In the genomic region with DNA sequence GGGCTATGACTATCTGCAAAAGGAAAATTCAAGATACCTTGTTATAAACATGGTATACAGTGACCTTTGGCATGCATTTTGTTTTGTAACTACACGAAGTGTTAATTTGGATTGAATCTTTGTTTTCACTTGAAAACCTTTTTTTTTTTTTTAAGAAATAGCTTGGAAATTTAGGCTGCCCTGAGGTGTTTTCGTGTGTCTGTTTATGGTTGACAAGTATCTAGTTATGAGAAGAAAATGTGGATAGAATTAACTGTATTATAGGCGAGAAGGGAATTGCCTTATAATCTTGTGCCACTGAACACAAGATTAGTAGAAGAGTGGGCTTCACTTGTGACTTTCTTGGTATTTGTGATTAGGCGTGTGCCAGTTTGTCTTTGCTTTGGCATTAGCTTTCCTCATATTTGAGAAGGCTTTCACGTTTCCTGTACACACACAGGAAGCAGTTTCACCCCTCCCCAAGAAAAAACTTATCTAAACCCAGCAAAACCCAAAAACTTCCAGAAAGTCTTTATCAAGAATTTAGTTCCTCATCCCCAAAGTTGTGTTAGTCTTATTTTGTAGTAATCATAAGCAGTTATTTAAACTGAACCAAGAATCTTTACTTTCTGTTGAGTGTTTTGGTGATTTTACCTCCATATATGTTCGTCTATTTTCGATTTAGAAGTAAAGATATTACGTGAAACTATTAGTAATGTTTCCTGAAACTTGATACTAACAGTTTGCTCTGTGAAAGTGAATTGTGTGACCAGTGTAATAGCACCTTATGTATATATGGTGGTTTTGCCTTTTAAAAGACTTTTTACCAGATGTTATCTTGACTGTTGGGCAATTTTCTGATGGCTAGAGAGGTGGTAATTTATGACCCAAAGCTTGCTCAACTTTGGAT, we compare ENCODE assay signal across 8 cellular contexts. TPM values are rescaled to one million over a fixed set of nuclear protein-coding genes. Genes with fewer than 3 reads are reported as not detected.
DNase-seq lines count a peak whose midpoint lies in the region; ATAC-seq and TF ChIP-seq lines count a peak whose summit lies in the region.

No MANE protein-coding gene starts in this region.

- H3K27me3 Mint-ChIP-seq in activated CD8-positive, alpha-beta memory T cell treated with anti-CD3 and anti-CD28 coated beads, Interleukin-2, amount 10 ng/mL, durations not matched to agents 7 days and 5 days = no peaks in the 10 kb centered on the region
- H3K27me3 Mint-ChIP-seq in brain = peaks cover 14% of the 10 kb centered on the region
- no peaks in the 10 kb centered on the region for H3K27me3 Mint-ChIP-seq in natural killer cell (ENCODE audit: low read depth in 2 of 2)

- H3K27ac Mint-ChIP-seq in activated CD8-positive, alpha-beta memory T cell treated with anti-CD3 and anti-CD28 coated beads, Interleukin-2, amount 10 ng/mL, durations not matched to agents 7 days and 5 days = peak overlapping the region; percentile 89
- H3K27ac Mint-ChIP-seq in brain = peak overlapping the region; percentile 16 to 96 (median 57)
- H3K27ac Mint-ChIP-seq in natural killer cell = peak overlapping the region; percentile 97

- H3K9me3 Mint-ChIP-seq in activated CD8-positive, alpha-beta memory T cell treated with anti-CD3 and anti-CD28 coated beads, Interleukin-2, amount 10 ng/mL, durations not matched to agents 7 days and 5 days (ENCODE audit: low read depth) = no peaks in the 10 kb centered on the region
- H3K9me3 Mint-ChIP-seq in brain (peaks cover 0 to 10% (median 0%) of the 10 kb centered on the region in 5 experiments), natural killer cell (no peaks in the 10 kb centered on the region)

- H3K4me1 Mint-ChIP-seq in activated CD8-positive, alpha-beta memory T cell treated with anti-CD3 and anti-CD28 coated beads, Interleukin-2, amount 10 ng/mL, durations not matched to agents 7 days and 5 days = peaks cover 59% of the 10 kb centered on the region
- H3K4me1 Mint-ChIP-seq in brain = peaks cover 67% of the 10 kb centered on the region
- peaks cover 68 to 75% of the 10 kb centered on the region in 2 donors for H3K4me1 Mint-ChIP-seq in natural killer cell

- DNase-seq in activated CD8-positive, alpha-beta memory T cell treated with anti-CD3 and anti-CD28 coated beads, Interleukin-2, amount 10 ng/mL, durations not matched to agents 7 days and 5 days = no peak
- no peak for DNase-seq in activated CD8-positive, alpha-beta memory T cell treated with anti-CD3 and anti-CD28 coated beads, Interleukin-2, amount 50 U/mL, for 4 hours
- DNase-seq in Kasumi-1 (lab: John Stamatoyannopoulos, UW) (peak; percentile 68 to 80), natural killer cell (no peak)
- DNase-seq in stimulated activated CD4-positive, alpha-beta T cell treated with anti-CD3 and anti-CD28 coated beads, Interleukin-1b, Interleukin-23, amount 100 ng/mL, for 48 hours = no peak

- TF ChIP-seq CTCF in brain (conservative IDR thresholded peaks at IDR 0.05) = no peak
- TF ChIP-seq CTCF in natural killer cell (IDR thresholded peaks at IDR 0.05) = no peak

- H3K36me3 Mint-ChIP-seq in activated CD8-positive, alpha-beta memory T cell treated with anti-CD3 and anti-CD28 coated beads, Interleukin-2, amount 10 ng/mL, durations not matched to agents 7 days and 5 days = peaks cover 11% of the 10 kb centered on the region
- H3K36me3 Mint-ChIP-seq in brain (peaks cover 30% of the 10 kb centered on the region), natural killer cell (peaks cover 7% of the 10 kb centered on the region)

- CTCF ChIA-PET in activated CD8-positive, alpha-beta memory T cell treated with anti-CD3 and anti-CD28 coated beads, Interleukin-2, amount 10 ng/mL, durations not matched to agents 7 days and 5 days (lab: Charles Lee) = interaction anchor here (1.0 to 2.1 kb wide), 6 partner anchors 9 to 204 kb away, joined by 3 to 10 read pairs (median 3); no protein-coding TSS in a partner anchor

- ATAC-seq in activated CD8-positive, alpha-beta memory T cell treated with anti-CD3 and anti-CD28 coated beads, Interleukin-2, amount 10 ng/mL, durations not matched to agents 7 days and 5 days = no peak
- ATAC-seq in natural killer cell (peak in 1 of 3 donors; percentile 6), GM19397 (IDR thresholded peaks at IDR 0.05; ENCODE audit: unreplicated experiment) (no peak), HG02623 (IDR thresholded peaks at IDR 0.05; ENCODE audit: unreplicated experiment) (no peak)

- peak overlapping the region; percentile 88 for H3K4me3 Mint-ChIP-seq in activated CD8-positive, alpha-beta memory T cell treated with anti-CD3 and anti-CD28 coated beads, Interleukin-2, amount 10 ng/mL, durations not matched to agents 7 days and 5 days
- H3K4me3 Mint-ChIP-seq in brain (peak overlapping the region; percentile 91 to 94 (median 92)), natural killer cell (peak overlapping the region; percentile 93)

- intact Hi-C loops in natural killer cell (cut with micrococcal nuclease) = loop anchor here (2.0 to 5.0 kb wide), 4 partner anchors 16 to 88 kb away; no protein-coding TSS in a partner anchor

RNA-seq across cellular contexts. Expression of gene DYRK1A, which starts 3.8 kb away (rescaled TPM):
- 10 to 100 TPM; 75.7 to 83.3 TPM for total RNA-seq in activated CD8-positive, alpha-beta memory T cell treated with anti-CD3 and anti-CD28 coated beads, Interleukin-2, amount 10 ng/mL, durations not matched to agents 7 days and 5 days
- 23.0 TPM for polyA plus RNA-seq in brain (ENCODE audit: insufficient read depth, low read depth, low replicate concordance)
- 100 to 1,000 TPM; 149 to 166 (median 153) TPM for total RNA-seq in natural killer cell

Comparison
In these comparisons a context has a peak if more than half of its experiments do, and no peak if none do; other contexts are left out.
1. DNase-seq: peak in Kasumi-1 (2 of 2); none in activated CD8-positive, alpha-beta memory T cell treated with anti-CD3 and anti-CD28 coated beads, Interleukin-2, amount 10 ng/mL, durations not matched to agents 7 days and 5 days (single experiment), activated CD8-positive, alpha-beta memory T cell treated with anti-CD3 and anti-CD28 coated beads, Interleukin-2, amount 50 U/mL, for 4 hours (single experiment), natural killer cell (single experiment) and stimulated activated CD4-positive, alpha-beta T cell treated with anti-CD3 and anti-CD28 coated beads, Interleukin-1b, Interleukin-23, amount 100 ng/mL, for 48 hours (single experiment).
2. Peak in every context shown above with its lines, with median percentiles within 50 percentile points of each other: H3K27ac Mint-ChIP-seq and H3K4me3 Mint-ChIP-seq.